19 cellular contexts compared by ENCODE assay signal in genomic region chr3:113601240-113601639, GRCh38.
"Had no signal": no experiment of that assay in that cellular context is flagged by ENCODE, and none has a peak within 500 bp of the region (broad histone marks: within the 10 kb centered on the region; RNA-seq: fewer than 3 reads in every experiment).

No MANE protein-coding gene starts in this region.

- H3K9ac ChIP-seq: KMS-11 had no signal

- DNase-seq: Kasumi-1, MM.1S, NCI-H1092 treated with DMSO at 0.1 percent for 48 hours, NCI-H1436, NCI-H187, NCI-H2029, NCI-H2081 treated with DMSO at 0.1 percent for 48 hours, NCI-H2171, NCI-H226, NCI-H510A, NCI-H526, NCI-H82, RPMI8226, SIG-M5, T-helper 1 cell had no signal

- H3K4me3 ChIP-seq: K562 had no signal

- ATAC-seq: K562, SK-N-SH treated with all-trans-retinoic acid at 6 μM for 48 hours had no signal

- H3K27ac ChIP-seq: HL-60, KMS-11 had no signal

- H3K4me2 ChIP-seq: KMS-11 had no signal
